8 cellular contexts compared by ENCODE assay signal in the genomic region with DNA sequence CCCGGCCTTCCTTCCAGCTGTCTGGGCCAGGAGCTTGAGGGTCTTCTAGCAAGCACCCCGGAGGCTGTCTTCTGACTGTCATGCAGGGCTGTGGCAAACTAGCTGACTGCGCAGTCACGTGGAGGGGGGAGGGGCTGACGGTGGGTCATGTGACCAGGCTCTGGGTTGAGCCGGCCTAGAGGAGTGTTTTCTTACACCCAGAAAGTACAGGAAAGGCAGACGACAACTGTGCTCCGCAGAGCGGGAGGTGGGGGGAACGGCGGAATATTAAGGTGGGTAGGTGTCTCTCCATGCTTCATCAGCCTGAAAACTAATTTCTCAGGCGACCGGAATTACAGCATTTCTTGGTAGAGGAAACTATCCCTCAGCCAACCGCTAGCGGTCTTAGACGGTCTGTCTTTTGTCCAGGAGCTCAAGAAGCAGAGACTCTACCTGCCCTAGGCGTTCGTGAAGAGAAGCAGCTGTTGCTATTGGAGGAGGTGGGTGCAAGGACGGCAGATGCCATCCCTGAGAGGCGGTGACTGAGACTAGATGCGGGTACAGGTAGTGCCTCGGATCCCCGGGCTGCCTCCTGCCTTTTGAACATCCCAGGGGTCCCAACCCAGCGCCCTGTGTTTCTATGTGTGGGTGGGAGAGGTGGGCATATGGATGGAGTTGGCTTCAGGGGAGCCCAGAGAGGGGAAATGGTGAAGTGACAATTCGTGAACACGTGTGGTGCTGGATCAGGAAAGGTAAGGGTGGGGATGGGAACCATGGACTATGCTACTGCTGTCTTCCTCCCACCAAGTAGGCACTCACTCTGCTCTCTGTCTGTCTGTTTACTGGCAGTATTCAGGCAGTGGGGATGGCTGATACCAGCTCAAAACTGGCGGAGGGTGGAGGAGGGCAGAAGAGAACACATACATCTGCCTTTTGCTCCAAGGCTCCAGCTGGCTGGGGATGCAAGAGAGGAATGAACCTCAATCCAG. TPM values are rescaled to one million over a fixed set of nuclear protein-coding genes. Genes with fewer than 3 reads are reported as not detected.
A peak's percentile ranks its signal among the peaks of the same experiment; 100 is the strongest.
DNase-seq lines count a peak whose midpoint lies in the region; ATAC-seq and TF ChIP-seq lines count a peak whose summit lies in the region.

No MANE protein-coding gene starts in this region.

- peaks cover 4% of the 10 kb centered on the region for H3K79me1 ChIP-seq in trophoblast cell (ENCODE audit: low read length)

- no peak overlapping the region for H2AFZ ChIP-seq in trophoblast cell (ENCODE audit: insufficient read depth, low read length, poor library complexity)

- H3K4me1 ChIP-seq in heart left ventricle (peaks cover 0 to 14% (median 0%) of the 10 kb centered on the region in 12 donors), trophoblast cell (ENCODE audit: control insufficient read depth in 1 of 2, insufficient read depth in 2 of 2, low read length in 2 of 2) (peaks cover 0 to 8% of the 10 kb centered on the region in 2 experiments), tibial artery (no peaks in the 10 kb centered on the region)

- DNase-seq in CD1c-positive myeloid dendritic cell (ENCODE audit: extremely low spot score) (peak; percentile 62), HT1080 (ENCODE audit: low read depth) (peak; percentile 76), heart left ventricle (peak; percentile 83 to 90 (median 87)), trophoblast cell (peak; percentile 46 to 56), tibial artery (peak; percentile 80 to 91)

- no peak overlapping the region for H4K12ac ChIP-seq in trophoblast cell (ENCODE audit: low read depth, low read length)

- H3K9ac ChIP-seq in trophoblast cell (ENCODE audit: low read length), result no peak overlapping the region

- no peaks in the 10 kb centered on the region for H3K9me3 Mint-ChIP-seq in activated naive CD8-positive, alpha-beta T cell (ENCODE audit: low read depth)

- H3K4ac ChIP-seq in trophoblast cell (ENCODE audit: low read depth, low read length), result no peak overlapping the region

- TF ChIP-seq POLR2A in Raji (IDR thresholded peaks at IDR 0.05; ENCODE audit: insufficient read depth, low read depth, low read length), result peak; percentile 35; the same call in 1 of the 2 replicates
- TF ChIP-seq POLR2A in heart left ventricle (IDR thresholded peaks at IDR 0.05), result peak in 1 of 2 donors; percentile 46

- H3K36me3 ChIP-seq in heart left ventricle (peaks cover 0 to 4% (median 0%) of the 10 kb centered on the region in 9 donors), trophoblast cell (ENCODE audit: control insufficient read depth in 1 of 2, insufficient read depth in 2 of 2, low read length in 2 of 2) (no peaks in the 10 kb centered on the region), tibial artery (no peaks in the 10 kb centered on the region)

- peaks cover 28% of the 10 kb centered on the region for H3K4me1 Mint-ChIP-seq in activated naive CD8-positive, alpha-beta T cell (ENCODE audit: low read depth)

- no peak overlapping the region for H2BK5ac ChIP-seq in trophoblast cell (ENCODE audit: low read depth, low read length, poor library complexity)

- H3K9me3 ChIP-seq in heart left ventricle (peaks cover 0 to 11% (median 0%) of the 10 kb centered on the region in 12 donors), trophoblast cell (ENCODE audit: insufficient read depth, low read depth, low read length) (no peaks in the 10 kb centered on the region), tibial artery (no peaks in the 10 kb centered on the region)

- H3K14ac ChIP-seq in trophoblast cell (ENCODE audit: low read length), result no peak overlapping the region

- no peak overlapping the region for H2BK12ac ChIP-seq in trophoblast cell (ENCODE audit: low read length)

- TF ChIP-seq CTCF in heart left ventricle (IDR thresholded peaks at IDR 0.05) (peak in 1 of 12 donors; percentile 12), tibial artery (IDR thresholded peaks at IDR 0.05) (peak; percentile 12 to 26)

- H4K91ac ChIP-seq in trophoblast cell (ENCODE audit: low read depth, low read length), result peak overlapping the region; percentile 42

- intact Hi-C loops in heart left ventricle (cut with DNase I) (loop anchor here in 5 of 10 donors (10.0 kb wide), 2 partner anchors 55 kb away; partner anchors contain the start of gene GPRASP2 (in 5 of the 5)), tibial artery (cut with DNase I; ENCODE audit: low total_unique reads) (no loop called here)

- peaks cover 10% of the 10 kb centered on the region for H3K36me3 Mint-ChIP-seq in activated naive CD8-positive, alpha-beta T cell

- H3K27me3 Mint-ChIP-seq in activated naive CD8-positive, alpha-beta T cell, result no peaks in the 10 kb centered on the region

- H3K27ac Mint-ChIP-seq in activated naive CD8-positive, alpha-beta T cell, result peak overlapping the region; percentile 92

- peak overlapping the region; percentile 93 for H3K4me3 Mint-ChIP-seq in activated naive CD8-positive, alpha-beta T cell

- peak overlapping the region; percentile 88 for H3K4me2 ChIP-seq in trophoblast cell (ENCODE audit: low read length)

- ATAC-seq in GM19468 (IDR thresholded peaks at IDR 0.05; ENCODE audit: extremely low read depth, unreplicated experiment) (peak; percentile 56), heart left ventricle (peak; percentile 96 to 100 (median 98))

- peak overlapping the region; percentile 3 for H4K8ac ChIP-seq in trophoblast cell (ENCODE audit: low read depth, low read length)

- no peak overlapping the region for H2BK120ac ChIP-seq in trophoblast cell (ENCODE audit: insufficient read depth, low read length, poor library complexity)

- H3K27ac ChIP-seq in heart left ventricle (peak overlapping the region in 9 of 12 donors; percentile 19 to 73 (median 51)), trophoblast cell (ENCODE audit: low read depth, low read length) (no peak overlapping the region), tibial artery (peak overlapping the region; percentile 65)

- WGBS in heart left ventricle, 4 donors, result 7 to 34% (median 15%) methylated on average over 18 to 27 of the region's 27 CpGs
- no CpG with 5 or more reads among the region's 27 CpGs for WGBS in trophoblast cell (ENCODE audit: extremely low coverage, insufficient coverage, insufficient read length)

- peak overlapping the region; percentile 46 for H3K18ac ChIP-seq in trophoblast cell (ENCODE audit: low read length)

- H3K27me3 ChIP-seq in heart left ventricle, result no peaks in the 10 kb centered on the region
- no peaks in the 10 kb centered on the region for H3K27me3 ChIP-seq in trophoblast cell (ENCODE audit: insufficient read depth, low read length)
- no peaks in the 10 kb centered on the region for H3K27me3 ChIP-seq in tibial artery

- H3K4me3 ChIP-seq in heart left ventricle (peak overlapping the region; percentile 5 to 68 (median 48)), trophoblast cell (ENCODE audit: low read depth, low read length) (peak overlapping the region; percentile 47), tibial artery (peak overlapping the region; percentile 51 to 57)

- peak overlapping the region; percentile 14 for H2AK5ac ChIP-seq in trophoblast cell (ENCODE audit: low read length)

- no peak overlapping the region for H3K23ac ChIP-seq in trophoblast cell (ENCODE audit: low read length)

- no peaks in the 10 kb centered on the region for H3K79me2 ChIP-seq in trophoblast cell (ENCODE audit: control insufficient read depth, insufficient read depth, low read length, poor library complexity)

RNA-seq across cellular contexts. Expression of gene GPRASP1, which starts 8.8 kb away (rescaled TPM):
- total RNA-seq in HT1080 (2014; rRNA removed; shearing (Covaris generic)), result 0.18 and 0.43 TPM in 2 replicates
- polyA plus RNA-seq in HT1080 (2015; cell fraction: cytosol; rRNA removed), result 0.08 and 0.13 TPM in 2 replicates
- 1.1 and 1.4 TPM in 2 replicates for polyA plus RNA-seq in HT1080 (2015; cell fraction: nucleus; rRNA removed)
- 1 to 10 TPM; 2.2 to 9.7 (median 7.3) TPM for total RNA-seq in heart left ventricle
- 1 to 10 TPM; 1.4 to 4.0 TPM for polyA plus RNA-seq in heart left ventricle
- polyA plus RNA-seq in trophoblast cell (2013), result 0.42 and 0.43 TPM in 2 replicates

RNA-seq across cellular contexts. Expression of gene GPRASP2, which starts 52.2 kb away (rescaled TPM):
- total RNA-seq in HT1080 (2014; rRNA removed; shearing (Covaris generic)), result 11.7 and 17.8 TPM in 2 replicates
- polyA plus RNA-seq in HT1080 (2015; cell fraction: cytosol; rRNA removed), result 5.2 and 6.4 TPM in 2 replicates
- polyA plus RNA-seq in HT1080 (2015; cell fraction: nucleus; rRNA removed), result 11.7 and 11.9 TPM in 2 replicates
- 10 to 100 TPM in 7 of 9 donors, 1 to 10 TPM in 2; 7.5 to 19.6 (median 14.2) TPM for total RNA-seq in heart left ventricle
- 1 to 10 TPM; 4.3 to 7.7 TPM for polyA plus RNA-seq in heart left ventricle
- polyA plus RNA-seq in trophoblast cell (2013), result 2.4 and 2.8 TPM in 2 replicates
